Comparison of ENCODE assay signal across 8 cellular contexts in the genomic region with DNA sequence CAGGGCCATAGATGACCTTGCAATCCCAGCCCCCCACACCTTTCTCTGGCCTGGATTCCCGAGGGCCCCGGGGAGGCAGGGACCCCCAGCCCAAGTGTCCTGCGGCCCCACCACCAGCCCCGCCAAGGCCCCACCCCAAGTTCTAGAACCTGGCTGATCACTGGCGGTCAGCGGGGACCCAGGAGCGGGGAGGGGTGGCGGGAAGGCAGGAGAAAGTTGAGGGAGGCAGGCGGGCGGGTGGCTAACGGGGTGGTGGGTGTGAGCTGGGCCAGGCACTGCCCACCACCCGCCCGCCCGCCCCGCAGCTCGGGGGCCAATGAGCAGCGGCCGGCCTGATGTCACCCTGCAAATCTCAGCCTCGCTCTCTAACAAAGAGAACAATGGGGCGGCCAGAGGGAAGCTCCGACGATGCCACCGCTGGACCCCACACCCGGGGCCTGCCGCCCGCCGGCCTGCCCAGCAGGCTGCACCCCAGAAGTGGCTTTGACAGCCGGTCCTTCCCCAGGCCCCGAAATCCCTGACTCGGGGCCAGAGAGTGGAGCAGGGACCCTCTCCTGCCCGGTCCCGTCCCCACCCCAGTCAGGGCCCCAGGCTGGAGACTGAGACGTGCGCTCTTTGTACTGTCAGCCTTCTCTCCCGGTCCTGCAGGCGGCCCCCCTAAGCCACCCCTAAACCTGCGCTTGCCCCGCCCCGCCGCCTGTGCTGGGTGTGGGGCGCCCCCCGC. TPM values are rescaled to one million over a fixed set of nuclear protein-coding genes. Genes with fewer than 3 reads are reported as not detected.
DNase-seq lines count a peak whose midpoint lies in the region; ATAC-seq, FAIRE-seq and TF ChIP-seq lines count a peak whose summit lies in the region.

No MANE protein-coding gene starts in this region.

- no peak overlapping the region for H2BK15ac ChIP-seq in H1 (ENCODE audit: low read length)

- H2BK120ac ChIP-seq in H1 (replicated peaks; ENCODE audit: low read depth, low read length), result peak overlapping the region; percentile 83

- H3K14ac ChIP-seq in H1 (ENCODE audit: insufficient read length), result no peak overlapping the region

- H3K4me1 ChIP-seq in NT2/D1 (ENCODE audit: insufficient read depth, insufficient read length) (peaks cover 21% of the 10 kb centered on the region), H1 (replicated peaks in 1 of 4; ENCODE audit: control insufficient read depth in 3 of 4, insufficient read depth in 4 of 4, low read length in 3 of 4) (peaks cover 0 to 10% (median 7%) of the 10 kb centered on the region in 4 experiments; a peak in 6 of 7 replicates), transverse colon (peaks cover 3 to 20% (median 16%) of the 10 kb centered on the region in 4 donors)

- H3K79me2 ChIP-seq in H1 (ENCODE audit: control insufficient read depth in 1 of 2, insufficient read depth in 2 of 2, low read length in 2 of 2), result peaks cover 12 to 51% of the 10 kb centered on the region in 2 experiments

- H3K36me3 ChIP-seq in NT2/D1 (ENCODE audit: insufficient read depth, insufficient read length, low read length) (peaks cover 43% of the 10 kb centered on the region), H1 (ENCODE audit: control insufficient read depth in 2 of 4, insufficient read depth in 4 of 4, low read length in 3 of 4) (no peaks in the 10 kb centered on the region; a peak in 3 of 8 replicates), transverse colon (no peaks in the 10 kb centered on the region)

- peak overlapping the region; percentile 93; the same call in 1 of the 2 replicates for H4K8ac ChIP-seq in H1 (ENCODE audit: extremely low read depth, insufficient read depth, low read length)

- no peak for TF ChIP-seq CTCF in H1 (IDR thresholded peaks at IDR 0.05; ENCODE audit: control extremely low read depth in 1 of 3, insufficient read depth in 1 of 3, low read depth in 1 of 3, low read length in 3 of 3)
- no peak for TF ChIP-seq CTCF in transverse colon (IDR thresholded peaks at IDR 0.05)

- ATAC-seq in GM21381 (IDR thresholded peaks at IDR 0.05; ENCODE audit: unreplicated experiment) (no peak), HG02588 (IDR thresholded peaks at IDR 0.05; ENCODE audit: unreplicated experiment) (no peak)

- no peak overlapping the region for H3K23ac ChIP-seq in H1 (ENCODE audit: insufficient read length)

- TF ChIP-seq POLR2A in H54 (IDR thresholded peaks at IDR 0.05; ENCODE audit: low read depth, low read length), result peak; percentile 58
- TF ChIP-seq POLR2A in H1 (IDR thresholded peaks at IDR 0.05; ENCODE audit: control extremely low read depth in 1 of 2, low read depth in 2 of 2, low read length in 2 of 2), result peak; percentile 81 to 90
- TF ChIP-seq POLR2A in transverse colon (IDR thresholded peaks at IDR 0.05), result peak; percentile 63

- H3K9me3 ChIP-seq in NT2/D1 (ENCODE audit: insufficient read depth, low read length) (peaks cover 7% of the 10 kb centered on the region; the same call in 1 of the 2 replicates), H1 (ENCODE audit: insufficient read depth in 2 of 2, low read depth in 1 of 2, low read length in 1 of 2) (peaks cover 0 to 8% of the 10 kb centered on the region in 2 experiments; a peak in 2 of 4 replicates), transverse colon (no peaks in the 10 kb centered on the region)

- peak overlapping the region; percentile 85 for H4K5ac ChIP-seq in H1 (ENCODE audit: insufficient read length, low read depth, low read length)

- H3K27me3 ChIP-seq in NT2/D1 (ENCODE audit: insufficient read depth, insufficient read length), result peaks cover 12% of the 10 kb centered on the region
- peaks cover 8 to 24% (median 14%) of the 10 kb centered on the region in 4 experiments for H3K27me3 ChIP-seq in H1 (replicated peaks in 1 of 4; ENCODE audit: control insufficient read depth in 3 of 4, extremely low read depth in 1 of 4, insufficient read depth in 3 of 4, low read length in 3 of 4)
- peaks cover 7% of the 10 kb centered on the region for H3K27me3 ChIP-seq in transverse colon

- H3K23me2 ChIP-seq in H1 (ENCODE audit: low read depth, low read length), result peaks cover 3% of the 10 kb centered on the region; the same call in 1 of the 2 replicates

- peaks cover 20 to 22% of the 10 kb centered on the region in 2 experiments for H4K20me1 ChIP-seq in H1 (replicated peaks in 1 of 2; ENCODE audit: control insufficient read depth in 1 of 2, insufficient read depth in 2 of 2, low read length in 2 of 2)

- H2BK20ac ChIP-seq in H1 (ENCODE audit: low read length), result no peak overlapping the region

- no peak overlapping the region; the same call in 1 of the 2 replicates for H3K18ac ChIP-seq in H1 (ENCODE audit: extremely low read depth, low read length)

- intact Hi-C loops in transverse colon (cut with DNase I; ENCODE audit: low total_unique reads), result no loop called here

- peak overlapping the region; percentile 88 to 94 for H3K4me2 ChIP-seq in H1 (ENCODE audit: insufficient read depth in 1 of 2, low read depth in 2 of 2, low read length in 2 of 2)

- CTCF ChIA-PET in H1 (lab: Charles Lee; ENCODE audit: partially characterized antibody), result interaction anchor here (3.6 kb wide), 1 partner anchor 20 kb away, joined by 17 read pairs; no protein-coding TSS in a partner anchor

- 9% methylated on average over 20 of the region's 42 CpGs; no CpG with 5 or more reads in 1 of the 2 experiments for WGBS in H1 (ENCODE audit: extremely low coverage in 1 of 2, insufficient coverage in 1 of 2, insufficient read length in 1 of 2, insufficient replicate concordance in 2 of 2, low coverage in 1 of 2, low lambda C conversion rate in 2 of 2, missing lambda C conversion rate in 1 of 2), 2 experiments
- 8% methylated on average over 13 of the region's 42 CpGs; no CpG with 5 or more reads in 1 of the 2 donors for WGBS in transverse colon (ENCODE audit: low coverage in 1 of 2), 2 donors

- H2AFZ ChIP-seq in H1 (ENCODE audit: low read length), result no peak overlapping the region

- no peak overlapping the region for H2BK12ac ChIP-seq in H1 (ENCODE audit: low read depth, low read length)

- H3K4ac ChIP-seq in H1 (replicated peaks; ENCODE audit: insufficient read length, low read depth, low read length), result peak overlapping the region; percentile 53

- TF ChIP-seq RAD21 in H1 (IDR thresholded peaks at IDR 0.05 in 1 of 2, conservative IDR thresholded peaks at IDR 0.05 in 1 of 2; ENCODE audit: low read depth in 2 of 2, low read length in 2 of 2), result no peak

- peak overlapping the region; percentile 89 for H3K4me3 ChIP-seq in NT2/D1 (ENCODE audit: insufficient read length, low read depth)
- peak overlapping the region; percentile 68 to 99 (median 85) for H3K4me3 ChIP-seq in H1 (ENCODE audit: extremely low read depth in 1 of 4, insufficient read depth in 2 of 4, low read depth in 3 of 4, low read length in 4 of 4)
- H3K4me3 ChIP-seq in transverse colon, result peak overlapping the region; percentile 62 to 74 (median 67)

- peak; percentile 92 for DNase-seq in H54 (ENCODE audit: insufficient read length, low spot score)
- peak; percentile 63 for DNase-seq in NT2/D1 (ENCODE audit: low read depth, low spot score)
- peak; percentile 39 to 80 for DNase-seq in H1 (ENCODE audit: low read depth in 1 of 2, low spot score in 2 of 2)
- DNase-seq in lung microvascular endothelial cell (ENCODE audit: low read depth in 2 of 2), result peak; percentile 87 to 91
- DNase-seq in transverse colon, result peak; percentile 59
- DNase-seq in stimulated activated CD4-positive, alpha-beta T cell treated with anti-CD3 and anti-CD28 coated beads, Interleukin-12 subunit alpha, Interleukin-12 subunit beta, amount 100 ng/mL, for 4 hours, result no peak

- H2AK5ac ChIP-seq in H1 (ENCODE audit: low read depth, low read length), result 0 out of 2 replicates have a peak overlapping the region, but pooled peaks have one; percentile 82

- in situ Hi-C loops in transverse colon (cut with MboI; ENCODE audit: low pct_ligation_motif_present in 1 of 4, low pct_unique_long_range_greater_than_20kb in 1 of 4, low sequenced_read_pairs in 3 of 4), result no loop called here

- no peak; a peak in 1 of 3 replicates for TF ChIP-seq EP300 in H1 (IDR thresholded peaks at IDR 0.05; ENCODE audit: borderline replicate concordance in 1 of 2, low read depth in 2 of 2, low read length in 2 of 2)
- TF ChIP-seq EP300 in transverse colon (IDR thresholded peaks at IDR 0.05; ENCODE audit: low read depth), result no peak

- H3K9ac ChIP-seq in NT2/D1 (ENCODE audit: insufficient read length, low read depth), result peak overlapping the region; percentile 96
- peak overlapping the region; percentile 83 to 98 (median 94) for H3K9ac ChIP-seq in H1 (replicated peaks in 1 of 4; ENCODE audit: extremely low read depth in 1 of 4, low read depth in 3 of 4, low read length in 3 of 4)

- FAIRE-seq in H54 (lab: Jason Lieb, UNC) (no peak), H1 (lab: Jason Lieb, UNC) (no peak)

- POLR2A ChIA-PET in H1 (lab: Charles Lee; ENCODE audit: partially characterized antibody), result interaction anchor here (0.8 to 3.0 kb wide), 13 partner anchors 8 to 122 kb away, joined by 3 to 18 read pairs (median 5); a partner anchor contains a TSS

- peak overlapping the region; percentile 93 for H4K91ac ChIP-seq in H1 (replicated peaks; ENCODE audit: insufficient read length, low read length)

- H3K56ac ChIP-seq in H1 (replicated peaks; ENCODE audit: insufficient read length, low read depth, low read length), result peak overlapping the region; percentile 77

- H3K27ac ChIP-seq in H1 (ENCODE audit: low read depth, low read length) (peak overlapping the region; percentile 91), transverse colon (peak overlapping the region; percentile 82 to 90 (median 88))

- H3K79me1 ChIP-seq in H1 (ENCODE audit: low read depth, low read length), result peaks cover 13% of the 10 kb centered on the region

- H2BK5ac ChIP-seq in H1 (ENCODE audit: low read depth, low read length), result no peak overlapping the region; the same call in 1 of the 2 replicates

RNA-seq across cellular contexts. Expression of a gene that starts 1.6 kb away (rescaled TPM):
- 78.8 and 83.4 TPM in 2 replicates for total RNA-seq in H1 (2021; fragmentation: NEBNext Ultra II Directional; extraction: Animal tissue kit (Norgen Biotek cat#: 25700))
- polyA plus RNA-seq in H1 (2011; rRNA removed), result 20.8 and 32.1 TPM in 2 replicates
- polyA plus RNA-seq in H1 (2011; cell fraction: cytosol; rRNA removed), result 26.0 TPM
- polyA plus RNA-seq in H1 (2011; cell fraction: nucleus; rRNA removed), result 30.2 TPM
- polyA plus RNA-seq in H1 (2012, experiment 1 of 2), result 18.2 to 26.2 TPM (median 24.6 TPM) in 4 replicates
- polyA plus RNA-seq in H1 (2012, experiment 2 of 2), result 15.1 TPM
- polyA plus RNA-seq in H1 (2013, experiment 1 of 2), result 41.2 TPM
- polyA plus RNA-seq in H1 (2013, experiment 2 of 2), result 41.1 TPM
- 3.1 and 6.7 TPM in 2 replicates for polyA minus RNA-seq in H1 (2011; rRNA and poly(A)+ RNA removed)
- 76.2 TPM for polyA minus RNA-seq in H1 (2011; cell fraction: cytosol; rRNA and poly(A)+ RNA removed)
- 34.3 TPM for polyA minus RNA-seq in H1 (2011; cell fraction: nucleus; rRNA and poly(A)+ RNA removed)
- total RNA-seq in lung microvascular endothelial cell (41.6 and 75.6 TPM in 2 replicates), transverse colon (100 to 1,000 TPM in 1 of 4 donors, 10 to 100 TPM in 3; 20.8 to 100 (median 27.8) TPM)

RNA-seq across cellular contexts. Expression of a gene that starts 26.1 kb away (rescaled TPM):
- 110 and 115 TPM in 2 replicates for total RNA-seq in H1 (2021; fragmentation: NEBNext Ultra II Directional; extraction: Animal tissue kit (Norgen Biotek cat#: 25700))
- 88.2 and 113 TPM in 2 replicates for polyA plus RNA-seq in H1 (2011; rRNA removed)
- 88.4 TPM for polyA plus RNA-seq in H1 (2011; cell fraction: cytosol; rRNA removed)
- 124 TPM for polyA plus RNA-seq in H1 (2011; cell fraction: nucleus; rRNA removed)
- 35.0 to 76.4 TPM (median 70.7 TPM) in 4 replicates for polyA plus RNA-seq in H1 (2012, experiment 1 of 2)
- 53.8 TPM for polyA plus RNA-seq in H1 (2012, experiment 2 of 2)
- polyA plus RNA-seq in H1 (2013, experiment 1 of 2), result 51.4 TPM
- polyA plus RNA-seq in H1 (2013, experiment 2 of 2), result 49.4 TPM
- 30.3 and 32.3 TPM in 2 replicates for polyA minus RNA-seq in H1 (2011; rRNA and poly(A)+ RNA removed)
- 61.4 TPM for polyA minus RNA-seq in H1 (2011; cell fraction: cytosol; rRNA and poly(A)+ RNA removed)
- 52.8 TPM for polyA minus RNA-seq in H1 (2011; cell fraction: nucleus; rRNA and poly(A)+ RNA removed)
- 46.0 and 79.4 TPM in 2 replicates for total RNA-seq in lung microvascular endothelial cell
- 100 to 1,000 TPM in 1 of 4 donors, 10 to 100 TPM in 3; 61.4 to 121 (median 68.7) TPM for total RNA-seq in transverse colon

RNA-seq across cellular contexts. Expression of a gene that starts 38.7 kb away (rescaled TPM):
- total RNA-seq in H1 (2021; fragmentation: NEBNext Ultra II Directional; extraction: Animal tissue kit (Norgen Biotek cat#: 25700)), result 162 and 179 TPM in 2 replicates
- polyA plus RNA-seq in H1 (2011; rRNA removed), result 171 and 209 TPM in 2 replicates
- 116 TPM for polyA plus RNA-seq in H1 (2011; cell fraction: cytosol; rRNA removed)
- 97.6 TPM for polyA plus RNA-seq in H1 (2011; cell fraction: nucleus; rRNA removed)
- 113 to 194 TPM (median 144 TPM) in 4 replicates for polyA plus RNA-seq in H1 (2012, experiment 1 of 2)
- polyA plus RNA-seq in H1 (2012, experiment 2 of 2), result 120 TPM
- polyA plus RNA-seq in H1 (2013, experiment 1 of 2), result 158 TPM
- 164 TPM for polyA plus RNA-seq in H1 (2013, experiment 2 of 2)
- polyA minus RNA-seq in H1 (2011; rRNA and poly(A)+ RNA removed), result 30.3 and 34.7 TPM in 2 replicates
- 19.2 TPM for polyA minus RNA-seq in H1 (2011; cell fraction: cytosol; rRNA and poly(A)+ RNA removed)
- polyA minus RNA-seq in H1 (2011; cell fraction: nucleus; rRNA and poly(A)+ RNA removed), result 33.2 TPM
- 127 and 151 TPM in 2 replicates for total RNA-seq in lung microvascular endothelial cell
- total RNA-seq in transverse colon, result 100 to 1,000 TPM in 1 of 4 donors, 10 to 100 TPM in 3; 19.9 to 120 (median 60.8) TPM

RNA-seq across cellular contexts. Expression of a gene that starts 42.7 kb away (rescaled TPM):
- 0.43 and 1.2 TPM in 2 replicates for total RNA-seq in H1 (2021; fragmentation: NEBNext Ultra II Directional; extraction: Animal tissue kit (Norgen Biotek cat#: 25700))
- 0.45 and 0.82 TPM in 2 replicates for polyA plus RNA-seq in H1 (2011; rRNA removed)
- polyA plus RNA-seq in H1 (2011; cell fraction: cytosol; rRNA removed), result 0.69 TPM
- polyA plus RNA-seq in H1 (2011; cell fraction: nucleus; rRNA removed), result 4.9 TPM
- polyA plus RNA-seq in H1 (2012, experiment 1 of 2), result 0.56 to 0.73 TPM (median 0.64 TPM) in 3 of 4 replicates, not detected in the other
- polyA plus RNA-seq in H1 (2012, experiment 2 of 2), result 0.29 TPM
- polyA plus RNA-seq in H1 (2013, experiment 1 of 2), result 0.81 TPM
- 0.33 TPM for polyA plus RNA-seq in H1 (2013, experiment 2 of 2)
- polyA minus RNA-seq in H1 (2011; rRNA and poly(A)+ RNA removed), result 0.06 and 0.29 TPM in 2 replicates
- polyA minus RNA-seq in H1 (2011; cell fraction: cytosol; rRNA and poly(A)+ RNA removed), result 0.66 TPM
- 1.5 TPM for polyA minus RNA-seq in H1 (2011; cell fraction: nucleus; rRNA and poly(A)+ RNA removed)
- not detected in 2 replicates for total RNA-seq in lung microvascular endothelial cell
- not detected for total RNA-seq in transverse colon

RNA-seq across cellular contexts. Expression of a gene that starts 53.7 kb away (rescaled TPM):
- total RNA-seq in H1 (2021; fragmentation: NEBNext Ultra II Directional; extraction: Animal tissue kit (Norgen Biotek cat#: 25700)), result 0.99 and 1.4 TPM in 2 replicates
- 0.82 and 2.6 TPM in 2 replicates for polyA plus RNA-seq in H1 (2011; rRNA removed)
- polyA plus RNA-seq in H1 (2011; cell fraction: cytosol; rRNA removed), result 1.0 TPM
- polyA plus RNA-seq in H1 (2011; cell fraction: nucleus; rRNA removed), result 2.7 TPM
- polyA plus RNA-seq in H1 (2012, experiment 1 of 2), result 0.42 to 0.86 TPM (median 0.67 TPM) in 4 replicates
- polyA plus RNA-seq in H1 (2012, experiment 2 of 2), result 0.30 TPM
- 0.26 TPM for polyA plus RNA-seq in H1 (2013, experiment 1 of 2)
- 0.42 TPM for polyA plus RNA-seq in H1 (2013, experiment 2 of 2)
- 0.09 and 0.49 TPM in 2 replicates for polyA minus RNA-seq in H1 (2011; rRNA and poly(A)+ RNA removed)
- not detected for polyA minus RNA-seq in H1 (2011; cell fraction: cytosol; rRNA and poly(A)+ RNA removed)
- 0.40 TPM for polyA minus RNA-seq in H1 (2011; cell fraction: nucleus; rRNA and poly(A)+ RNA removed)
- total RNA-seq in lung microvascular endothelial cell, result not detected in 2 replicates
- total RNA-seq in transverse colon, result 1 to 10 TPM in 3 of 4 donors, not detected in 1; 2.6 to 3.7 (median 2.7) TPM
